8 cellular contexts compared by ENCODE assay signal in the genomic region with DNA sequence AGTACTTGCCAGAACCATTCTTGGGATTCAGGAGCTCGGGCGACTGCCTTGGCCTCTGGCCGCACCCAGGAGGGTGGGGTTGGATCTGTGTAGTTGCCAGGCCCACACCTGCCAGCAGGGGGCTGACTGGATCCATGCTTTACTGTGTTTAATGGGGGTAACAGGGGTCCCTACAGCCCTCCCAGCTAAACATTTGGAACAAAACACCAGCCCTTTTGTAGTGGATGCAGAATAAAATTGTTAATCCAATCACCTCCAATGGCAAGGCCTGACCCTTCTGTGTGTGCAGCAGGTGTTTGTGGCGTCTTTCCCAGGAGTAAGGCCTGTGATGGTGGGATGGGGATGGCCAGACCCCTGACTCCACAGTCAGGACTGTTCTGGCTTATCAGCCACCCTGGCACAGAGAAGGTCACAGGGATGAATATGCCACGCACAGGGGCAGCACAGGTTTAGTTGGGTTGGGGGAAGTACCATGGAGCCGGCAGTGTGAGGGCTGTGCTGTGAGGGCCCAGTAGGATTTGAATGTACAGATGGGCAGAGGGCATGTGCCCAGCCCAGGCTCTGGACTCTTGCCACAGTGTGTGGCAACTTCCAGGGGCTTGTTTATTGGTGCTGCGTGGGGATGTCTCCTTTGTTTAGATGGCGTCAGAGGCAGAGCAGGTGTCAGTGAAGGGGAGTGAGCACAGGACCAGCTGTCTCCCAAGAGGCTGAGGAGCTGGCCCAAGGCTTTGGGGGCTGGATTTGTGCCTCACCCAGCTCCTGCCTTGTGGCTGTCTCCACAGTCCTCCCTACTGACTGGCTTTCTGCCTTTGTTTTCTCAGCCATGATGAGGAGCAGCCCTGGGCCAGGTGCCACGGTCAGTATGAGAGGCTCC. TPM values are rescaled to one million over a fixed set of nuclear protein-coding genes. Genes with fewer than 3 reads are reported as not detected.
DNase-seq lines count a peak whose midpoint lies in the region; ATAC-seq, FAIRE-seq and TF ChIP-seq lines count a peak whose summit lies in the region.

No MANE protein-coding gene starts in this region.

- CTCF ChIA-PET in A549 (lab: Yijun Ruan, JAX), result interaction anchor here (0.7 to 7.4 kb wide), 16 partner anchors 9 to 664 kb away, joined by 3 to 69 read pairs (median 5); a partner anchor contains a TSS

- H3K36me3 ChIP-seq in OCI-LY3 (replicated peaks; ENCODE audit: low read depth, low read length), result peaks cover 86% of the 10 kb centered on the region
- H3K36me3 ChIP-seq in heart left ventricle, result peaks cover 2 to 98% (median 73%) of the 10 kb centered on the region in 9 donors

- H3K27me3 ChIP-seq in OCI-LY3 (ENCODE audit: low read depth, low read length) (no peaks in the 10 kb centered on the region), heart left ventricle (no peaks in the 10 kb centered on the region)

- H3K4me2 ChIP-seq in A549 (no peak overlapping the region), OCI-LY3 (ENCODE audit: low read length) (no peak overlapping the region)

- H3K4me3 ChIP-seq in A549 (no peak overlapping the region), OCI-LY3 (ENCODE audit: low read length) (no peak overlapping the region), heart left ventricle (no peak overlapping the region)

- H3K27ac ChIP-seq in A549, result no peak overlapping the region
- H3K27ac ChIP-seq in OCI-LY3 (ENCODE audit: low read length), result no peak overlapping the region
- peak overlapping the region; percentile 41 to 88 (median 66) for H3K27ac ChIP-seq in heart left ventricle

- peaks cover 28% of the 10 kb centered on the region for H3K36me3 Mint-ChIP-seq in activated naive CD8-positive, alpha-beta T cell treated with anti-CD3 and anti-CD28 coated beads, Interleukin-2, amount 10 ng/mL, durations not matched to agents 7 days and 5 days
- H3K36me3 Mint-ChIP-seq in progenitor cell of endocrine pancreas (ENCODE audit: insufficient read depth), result peaks cover 14% of the 10 kb centered on the region

- DNase-seq in A549 (ENCODE audit: low read depth in 1 of 2, low spot score in 1 of 2) (peak; percentile 29 to 60), GM12891 (ENCODE audit: insufficient read length, low spot score) (no peak), heart left ventricle (peak in 3 of 5 donors; percentile 66 to 77 (median 75)), progenitor cell of endocrine pancreas (ENCODE audit: low spot score, unreplicated experiment) (peak; percentile 37)
- DNase-seq in activated naive CD8-positive, alpha-beta T cell treated with anti-CD3 and anti-CD28 coated beads, Interleukin-2, amount 10 ng/mL, durations not matched to agents 7 days and 5 days, result peak; percentile 68

- TF ChIP-seq EP300 in A549 (IDR thresholded peaks at IDR 0.05), result no peak

- no peaks in the 10 kb centered on the region for H3K4me1 ChIP-seq in A549
- H3K4me1 ChIP-seq in OCI-LY3 (ENCODE audit: low read length), result no peaks in the 10 kb centered on the region
- peaks cover 0 to 50% (median 31%) of the 10 kb centered on the region in 12 donors for H3K4me1 ChIP-seq in heart left ventricle

- WGBS in A549 (ENCODE audit: missing lambda C conversion rate), result 73% methylated on average over 7 of the region's 9 CpGs
- 41 to 62% (median 44%) methylated on average over 7 to 9 of the region's 9 CpGs for WGBS in heart left ventricle, 4 donors

- TF ChIP-seq POLR2A in A549 (IDR thresholded peaks at IDR 0.05; ENCODE audit: low read length) (no peak), GM12891 (IDR thresholded peaks at IDR 0.05; ENCODE audit: low read depth, low read length) (no peak; the same call in none of the 2 replicates), heart left ventricle (IDR thresholded peaks at IDR 0.05) (no peak)

- TF ChIP-seq CTCF in A549 (IDR thresholded peaks at IDR 0.05), result peak; percentile 56
- peak; percentile 73 for TF ChIP-seq CTCF in OCI-LY3 (IDR thresholded peaks at IDR 0.05; ENCODE audit: low read depth, low read length)
- peak; percentile 56 to 74 (median 62) for TF ChIP-seq CTCF in heart left ventricle (IDR thresholded peaks at IDR 0.05)
- TF ChIP-seq CTCF in progenitor cell of endocrine pancreas (IDR thresholded peaks at IDR 0.05; ENCODE audit: unreplicated experiment), result peak; percentile 80

- no peak overlapping the region for H3K9ac ChIP-seq in OCI-LY3 (ENCODE audit: low read length)

- no peak for FAIRE-seq in A549 (lab: Jason Lieb, UNC)
- peak; percentile 84 for FAIRE-seq in GM12891 (lab: Jason Lieb, UNC)

- H3K27me3 Mint-ChIP-seq in activated naive CD8-positive, alpha-beta T cell treated with anti-CD3 and anti-CD28 coated beads, Interleukin-2, amount 10 ng/mL, durations not matched to agents 7 days and 5 days, result no peaks in the 10 kb centered on the region
- no peaks in the 10 kb centered on the region for H3K27me3 Mint-ChIP-seq in progenitor cell of endocrine pancreas

- peaks cover 10% of the 10 kb centered on the region; the same call in 1 of the 2 replicates for H4K20me1 ChIP-seq in OCI-LY3 (ENCODE audit: insufficient read depth, low read length)

- no peak overlapping the region for H3K4me3 Mint-ChIP-seq in activated naive CD8-positive, alpha-beta T cell treated with anti-CD3 and anti-CD28 coated beads, Interleukin-2, amount 10 ng/mL, durations not matched to agents 7 days and 5 days
- H3K4me3 Mint-ChIP-seq in progenitor cell of endocrine pancreas (ENCODE audit: low read depth), result no peak overlapping the region

- POLR2A ChIA-PET in A549 (lab: Yijun Ruan, JAX), result no interaction called here
- POLR2A ChIA-PET in activated naive CD8-positive, alpha-beta T cell treated with anti-CD3 and anti-CD28 coated beads, Interleukin-2, amount 10 ng/mL, durations not matched to agents 7 days and 5 days (lab: Charles Lee), result interaction anchor here (0.6 to 16.1 kb wide), 9 partner anchors 9 to 470 kb away, joined by 4 to 386 read pairs (median 7); a partner anchor contains a TSS

- TF ChIP-seq RAD21 in A549 (conservative IDR thresholded peaks at IDR 0.05 in 1 of 2, IDR thresholded peaks at IDR 0.05 in 1 of 2), result peak; percentile 49 to 52; a peak in 4 of 5 replicates

- H3K79me2 ChIP-seq in OCI-LY3 (ENCODE audit: low read length), result no peaks in the 10 kb centered on the region

- no peaks in the 10 kb centered on the region for H3K9me3 Mint-ChIP-seq in activated naive CD8-positive, alpha-beta T cell treated with anti-CD3 and anti-CD28 coated beads, Interleukin-2, amount 10 ng/mL, durations not matched to agents 7 days and 5 days
- no peaks in the 10 kb centered on the region for H3K9me3 Mint-ChIP-seq in progenitor cell of endocrine pancreas (ENCODE audit: low read depth)

- H2AFZ ChIP-seq in OCI-LY3 (ENCODE audit: low read depth, low read length), result no peak overlapping the region

- ATAC-seq in A549 (peak; percentile 72 to 83), heart left ventricle (peak; percentile 58 to 67 (median 64)), GM21717 (IDR thresholded peaks at IDR 0.05; ENCODE audit: unreplicated experiment) (no peak), GM18498 (IDR thresholded peaks at IDR 0.05; ENCODE audit: unreplicated experiment) (no peak)
- ATAC-seq in activated naive CD8-positive, alpha-beta T cell treated with anti-CD3 and anti-CD28 coated beads, Interleukin-2, amount 10 ng/mL, durations not matched to agents 7 days and 5 days (ENCODE audit: low read depth), result peak; percentile 51

- H3K4me1 Mint-ChIP-seq in activated naive CD8-positive, alpha-beta T cell treated with anti-CD3 and anti-CD28 coated beads, Interleukin-2, amount 10 ng/mL, durations not matched to agents 7 days and 5 days, result peaks cover 27% of the 10 kb centered on the region
- peaks cover 3% of the 10 kb centered on the region for H3K4me1 Mint-ChIP-seq in progenitor cell of endocrine pancreas (ENCODE audit: low read depth)

- peak overlapping the region; percentile 75 for H3K27ac Mint-ChIP-seq in activated naive CD8-positive, alpha-beta T cell treated with anti-CD3 and anti-CD28 coated beads, Interleukin-2, amount 10 ng/mL, durations not matched to agents 7 days and 5 days
- H3K27ac Mint-ChIP-seq in progenitor cell of endocrine pancreas, result peak overlapping the region; percentile 73

- intact Hi-C loops in heart left ventricle (cut with DNase I), result no loop called here

- H3K9me3 ChIP-seq in A549, result no peaks in the 10 kb centered on the region
- H3K9me3 ChIP-seq in OCI-LY3 (ENCODE audit: insufficient read depth, low read length), result no peaks in the 10 kb centered on the region
- H3K9me3 ChIP-seq in heart left ventricle, result no peaks in the 10 kb centered on the region

RNA-seq across cellular contexts. Expression of a gene that starts 22.2 kb away (rescaled TPM):
- 12.6 and 18.4 TPM in 2 replicates for polyA plus RNA-seq in A549 (2011; rRNA removed)
- 20.2 and 27.5 TPM in 2 replicates for polyA plus RNA-seq in A549 (2012; cell fraction: cytosol; rRNA removed)
- polyA plus RNA-seq in A549 (2012; cell fraction: nucleus; rRNA removed), result 63.4 and 82.4 TPM in 2 replicates
- polyA plus RNA-seq in A549 (2017; fragmentation: RNase III; extraction: RNeasy Plus Mini Kit Qiagen cat#74134 plus additional on column Dnase treatment), result 21.7 to 26.4 TPM (median 24.0 TPM) in 3 replicates
- 27.7 and 32.9 TPM in 2 replicates for polyA minus RNA-seq in A549 (2011; rRNA and poly(A)+ RNA removed)
- polyA plus RNA-seq in GM12891 (2012; ENCODE audit: low read depth, missing spikeins), result 42.1 TPM
- 100 to 1,000 TPM; 607 to 626 TPM for total RNA-seq in activated naive CD8-positive, alpha-beta T cell treated with anti-CD3 and anti-CD28 coated beads, Interleukin-2, amount 10 ng/mL, durations not matched to agents 7 days and 5 days
- total RNA-seq in heart left ventricle, result 100 to 1,000 TPM in 6 of 9 donors, 10 to 100 TPM in 3; 75.2 to 405 (median 125) TPM
- 100 to 1,000 TPM in 1 of 2 donors, 10 to 100 TPM in 1; 41.3 to 203 TPM for polyA plus RNA-seq in heart left ventricle
- total RNA-seq in progenitor cell of endocrine pancreas, result 61.8 and 66.1 TPM in 2 replicates

RNA-seq across cellular contexts. Expression of a gene that starts 27.8 kb away (rescaled TPM):
- polyA plus RNA-seq in A549 (2011; rRNA removed) (10.7 and 15.1 TPM in 2 replicates), A549 (2017; fragmentation: RNase III; extraction: RNeasy Plus Mini Kit Qiagen cat#74134 plus additional on column Dnase treatment) (7.1 to 9.0 TPM (median 8.8 TPM) in 3 replicates), heart left ventricle (10 to 100 TPM; 15.6 to 21.6 TPM)
- 8.6 and 10.5 TPM in 2 replicates for polyA plus RNA-seq in A549 (2012; cell fraction: cytosol; rRNA removed)
- 29.4 and 33.7 TPM in 2 replicates for polyA plus RNA-seq in A549 (2012; cell fraction: nucleus; rRNA removed)
- polyA minus RNA-seq in A549 (2011; rRNA and poly(A)+ RNA removed), result 19.9 and 28.5 TPM in 2 replicates
- polyA plus RNA-seq in GM12891 (2012; ENCODE audit: low read depth, missing spikeins), result 26.0 TPM
- total RNA-seq in activated naive CD8-positive, alpha-beta T cell treated with anti-CD3 and anti-CD28 coated beads, Interleukin-2, amount 10 ng/mL, durations not matched to agents 7 days and 5 days, result 10 to 100 TPM; 98.6 TPM
- total RNA-seq in heart left ventricle (10 to 100 TPM; 23.7 to 45.3 (median 28.1) TPM), progenitor cell of endocrine pancreas (64.0 and 64.9 TPM in 2 replicates)

RNA-seq across cellular contexts. Expression of a gene that starts 32.8 kb away (rescaled TPM):
- polyA plus RNA-seq in A549 (2011; rRNA removed), result 37.5 and 40.9 TPM in 2 replicates
- 22.7 and 28.4 TPM in 2 replicates for polyA plus RNA-seq in A549 (2012; cell fraction: cytosol; rRNA removed)
- 25.9 and 35.5 TPM in 2 replicates for polyA plus RNA-seq in A549 (2012; cell fraction: nucleus; rRNA removed)
- 28.5 to 30.9 TPM (median 29.7 TPM) in 3 replicates for polyA plus RNA-seq in A549 (2017; fragmentation: RNase III; extraction: RNeasy Plus Mini Kit Qiagen cat#74134 plus additional on column Dnase treatment)
- polyA minus RNA-seq in A549 (2011; rRNA and poly(A)+ RNA removed), result 45.8 and 46.8 TPM in 2 replicates
- 30.2 TPM for polyA plus RNA-seq in GM12891 (2012; ENCODE audit: low read depth, missing spikeins)
- total RNA-seq in activated naive CD8-positive, alpha-beta T cell treated with anti-CD3 and anti-CD28 coated beads, Interleukin-2, amount 10 ng/mL, durations not matched to agents 7 days and 5 days, result 10 to 100 TPM; 59.1 to 61.6 TPM
- 10 to 100 TPM; 14.7 to 34.0 (median 22.8) TPM for total RNA-seq in heart left ventricle
- 10 to 100 TPM in 1 of 2 donors, 1 to 10 TPM in 1; 7.8 to 33.9 TPM for polyA plus RNA-seq in heart left ventricle
- total RNA-seq in progenitor cell of endocrine pancreas, result 40.6 and 46.3 TPM in 2 replicates

RNA-seq across cellular contexts. Expression of a gene that starts 51.8 kb away (rescaled TPM):
- polyA plus RNA-seq in A549 (2011; rRNA removed) (53.6 and 63.2 TPM in 2 replicates), A549 (2017; fragmentation: RNase III; extraction: RNeasy Plus Mini Kit Qiagen cat#74134 plus additional on column Dnase treatment) (68.4 to 69.8 TPM (median 69.2 TPM) in 3 replicates), heart left ventricle (10 to 100 TPM; 32.3 to 45.6 TPM)
- polyA plus RNA-seq in A549 (2012; cell fraction: cytosol; rRNA removed), result 28.3 and 30.9 TPM in 2 replicates
- polyA plus RNA-seq in A549 (2012; cell fraction: nucleus; rRNA removed), result 9.5 and 18.8 TPM in 2 replicates
- 32.8 and 43.9 TPM in 2 replicates for polyA minus RNA-seq in A549 (2011; rRNA and poly(A)+ RNA removed)
- polyA plus RNA-seq in GM12891 (2012; ENCODE audit: low read depth, missing spikeins), result 74.5 TPM
- 10 to 100 TPM; 58.7 to 60.4 TPM for total RNA-seq in activated naive CD8-positive, alpha-beta T cell treated with anti-CD3 and anti-CD28 coated beads, Interleukin-2, amount 10 ng/mL, durations not matched to agents 7 days and 5 days
- total RNA-seq in heart left ventricle (10 to 100 TPM; 37.1 to 82.1 (median 71.6) TPM), progenitor cell of endocrine pancreas (68.7 and 76.5 TPM in 2 replicates)

Comparison
In these comparisons a context has a peak if more than half of its experiments do, and no peak if none do; other contexts are left out.
1. ATAC-seq: peak in A549 (2 of 2), activated naive CD8-positive, alpha-beta T cell treated with anti-CD3 and anti-CD28 coated beads, Interleukin-2, amount 10 ng/mL, durations not matched to agents 7 days and 5 days (single experiment) and heart left ventricle (4 of 4); none in GM21717 (single experiment) and GM18498 (single experiment).
2. H3K27ac ChIP-seq: peak in heart left ventricle (12 of 12); none in A549 (0 of 2) and OCI-LY3 (single experiment).
3. Peak in every context shown above with its lines, with median percentiles within 50 percentile points of each other: CTCF ChIP-seq.